19 cellular contexts compared by ENCODE assay signal in the genomic region with DNA sequence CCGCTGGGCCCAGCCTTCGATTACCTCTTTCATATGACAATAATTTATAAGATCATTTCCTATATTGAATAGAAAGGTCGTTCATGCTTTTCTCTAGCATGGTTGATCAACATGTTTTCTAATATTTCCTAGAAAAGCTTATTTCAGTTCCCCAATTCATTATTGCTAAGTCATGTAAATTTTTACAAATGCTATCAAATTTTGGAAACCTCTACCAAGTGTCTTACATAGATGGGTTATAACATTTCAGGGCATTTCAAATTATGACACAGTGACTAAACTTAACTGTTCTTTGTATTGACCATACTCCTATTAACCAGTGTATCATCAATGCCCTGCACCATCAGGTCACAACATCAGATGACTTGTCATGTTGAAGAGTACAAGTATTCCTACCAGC.
DNase-seq lines count a peak whose midpoint lies in the region; ATAC-seq, FAIRE-seq and TF ChIP-seq lines count a peak whose summit lies in the region.
"Had no signal": no experiment of that assay in that cellular context is flagged by ENCODE, and none has a peak within 500 bp of the region (broad histone marks: within the 10 kb centered on the region; RNA-seq: fewer than 3 reads in every experiment).

No MANE protein-coding gene starts in this region.

- no peaks in the 10 kb centered on the region for H3K27me3 Mint-ChIP-seq in stimulated activated naive CD8-positive, alpha-beta T cell treated with anti-CD3 and anti-CD28 coated beads, Interleukin-15, Interleukin-2, amounts not matched to agents 100 ng/mL and 50 ng/mL, for 24 hours
- H3K27me3 Mint-ChIP-seq in activated CD8-positive, alpha-beta T cell treated with anti-CD3 and anti-CD28 coated beads, Interleukin-2, amount 10 ng/mL, durations not matched to agents 7 days and 5 days (ENCODE audit: low read depth): peaks cover 4% of the 10 kb centered on the region
- H3K27me3 Mint-ChIP-seq in WTC11 (ENCODE audit: low read depth): peaks cover 2% of the 10 kb centered on the region

- H3K36me3 ChIP-seq in uterus: no peaks in the 10 kb centered on the region
- H3K36me3 ChIP-seq: esophagus squamous epithelium, heart right ventricle, Peyer's patch, sigmoid colon had no signal

- DNase-seq in stimulated activated naive CD8-positive, alpha-beta T cell treated with anti-CD3 and anti-CD28 coated beads, Interleukin-15, Interleukin-2, amounts not matched to agents 100 U/mL and 50 U/mL, for 24 hours: no peak
- DNase-seq in activated CD8-positive, alpha-beta T cell treated with anti-CD3 and anti-CD28 coated beads, Interleukin-2, amount 10 ng/mL, durations not matched to agents 7 days and 5 days: no peak
- DNase-seq in WTC11 (ENCODE audit: low spot score) (no peak), H54 (ENCODE audit: insufficient read length, low spot score) (no peak), uterus (no peak)
- no peak for DNase-seq in NK-92 treated with Interleukin-12 subunit alpha and Interleukin-12 subunit beta, amount 100 ng/mL, for 24 hours (lab: John Stamatoyannopoulos, UW)
- DNase-seq: activated CD4-positive, CD25-positive, alpha-beta regulatory T cell treated with anti-CD3 and anti-CD28 coated beads, Interleukin-2, amount 50 U/mL, for 72 hours; body of pancreas; DMS53; esophagus squamous epithelium; heart right ventricle; NCI-H187 treated with DMSO at 0.1 percent for 48 hours; NCI-H524 treated with DMSO at 0.1 percent for 48 hours; Peyer's patch; sigmoid colon had no signal

- H3K27ac ChIP-seq in uterus: no peak overlapping the region
- H3K27ac ChIP-seq: body of pancreas, esophagus squamous epithelium, heart right ventricle, sigmoid colon had no signal

- H3K9me3 ChIP-seq in uterus: no peaks in the 10 kb centered on the region
- H3K9me3 ChIP-seq: body of pancreas had no signal

- peak overlapping the region; percentile 78 for H3K27ac Mint-ChIP-seq in stimulated activated naive CD8-positive, alpha-beta T cell treated with anti-CD3 and anti-CD28 coated beads, Interleukin-15, Interleukin-2, amounts not matched to agents 100 ng/mL and 50 ng/mL, for 24 hours
- H3K27ac Mint-ChIP-seq in activated CD8-positive, alpha-beta T cell treated with anti-CD3 and anti-CD28 coated beads, Interleukin-2, amount 10 ng/mL, durations not matched to agents 7 days and 5 days: peak overlapping the region; percentile 84
- no peak overlapping the region for H3K27ac Mint-ChIP-seq in WTC11
- H3K27ac Mint-ChIP-seq: mesothelial cell of epicardium had no signal

- TF ChIP-seq CTCF in WTC11 (IDR thresholded peaks at IDR 0.05): no peak
- no peak for TF ChIP-seq CTCF in uterus (IDR thresholded peaks at IDR 0.05)

- peaks cover 10% of the 10 kb centered on the region for H3K9me3 Mint-ChIP-seq in stimulated activated naive CD8-positive, alpha-beta T cell treated with anti-CD3 and anti-CD28 coated beads, Interleukin-15, Interleukin-2, amounts not matched to agents 100 ng/mL and 50 ng/mL, for 24 hours
- H3K9me3 Mint-ChIP-seq in activated CD8-positive, alpha-beta T cell treated with anti-CD3 and anti-CD28 coated beads, Interleukin-2, amount 10 ng/mL, durations not matched to agents 7 days and 5 days (ENCODE audit: insufficient read depth): peaks cover 12% of the 10 kb centered on the region
- peaks cover 44% of the 10 kb centered on the region for H3K9me3 Mint-ChIP-seq in WTC11

- CTCF ChIA-PET in activated CD8-positive, alpha-beta T cell treated with anti-CD3 and anti-CD28 coated beads, Interleukin-2, amount 10 ng/mL, durations not matched to agents 7 days and 5 days (lab: Charles Lee): interaction anchor here (0.7 to 1.9 kb wide), 8 partner anchors 90 to 319 kb away, joined by 3 to 12 read pairs (median 4); a partner anchor contains a TSS
- CTCF ChIA-PET in WTC11 (lab: Charles Lee): no interaction called here

- peaks cover 54% of the 10 kb centered on the region for H3K4me1 Mint-ChIP-seq in stimulated activated naive CD8-positive, alpha-beta T cell treated with anti-CD3 and anti-CD28 coated beads, Interleukin-15, Interleukin-2, amounts not matched to agents 100 ng/mL and 50 ng/mL, for 24 hours (ENCODE audit: low read depth)
- peaks cover 48% of the 10 kb centered on the region for H3K4me1 Mint-ChIP-seq in activated CD8-positive, alpha-beta T cell treated with anti-CD3 and anti-CD28 coated beads, Interleukin-2, amount 10 ng/mL, durations not matched to agents 7 days and 5 days (ENCODE audit: low read depth)
- H3K4me1 Mint-ChIP-seq in WTC11: peaks cover 9% of the 10 kb centered on the region
- H3K4me1 Mint-ChIP-seq: mesothelial cell of epicardium had no signal

- no peak overlapping the region for H3K4me3 ChIP-seq in uterus
- H3K4me3 ChIP-seq: body of pancreas, esophagus squamous epithelium, heart right ventricle, Peyer's patch, sigmoid colon had no signal

- TF ChIP-seq POLR2A in H54 (IDR thresholded peaks at IDR 0.05; ENCODE audit: low read depth, low read length) (no peak), uterus (IDR thresholded peaks at IDR 0.05) (no peak)

- POLR2A ChIA-PET in activated CD8-positive, alpha-beta T cell treated with anti-CD3 and anti-CD28 coated beads, Interleukin-2, amount 10 ng/mL, durations not matched to agents 7 days and 5 days (lab: Charles Lee): interaction anchor here (0.6 to 1.6 kb wide), 4 partner anchors 36 to 1865 kb away, joined by 4 read pairs; no protein-coding TSS in a partner anchor
- POLR2A ChIA-PET in WTC11 (lab: Charles Lee): interaction anchor here (0.6 kb wide), 1 partner anchor 156 kb away, joined by 3 read pairs; no protein-coding TSS in a partner anchor

- FAIRE-seq in H54 (lab: Jason Lieb, UNC): no peak
- FAIRE-seq: urothelium cell line had no signal

- H3K27me3 ChIP-seq in uterus: no peaks in the 10 kb centered on the region
- H3K27me3 ChIP-seq: body of pancreas, esophagus squamous epithelium, Peyer's patch, sigmoid colon had no signal

- H3K4me1 ChIP-seq in uterus: no peaks in the 10 kb centered on the region
- H3K4me1 ChIP-seq: body of pancreas, esophagus squamous epithelium had no signal

- H3K4me3 Mint-ChIP-seq in stimulated activated naive CD8-positive, alpha-beta T cell treated with anti-CD3 and anti-CD28 coated beads, Interleukin-15, Interleukin-2, amounts not matched to agents 100 ng/mL and 50 ng/mL, for 24 hours: peak overlapping the region; percentile 68
- peak overlapping the region; percentile 59 for H3K4me3 Mint-ChIP-seq in activated CD8-positive, alpha-beta T cell treated with anti-CD3 and anti-CD28 coated beads, Interleukin-2, amount 10 ng/mL, durations not matched to agents 7 days and 5 days
- H3K4me3 Mint-ChIP-seq in WTC11: no peak overlapping the region
- H3K4me3 Mint-ChIP-seq: mesothelial cell of epicardium had no signal

- intact Hi-C loops in uterus (cut with DNase I; ENCODE audit: low total_unique reads): no loop called here

- ATAC-seq in stimulated activated naive CD8-positive, alpha-beta T cell treated with anti-CD3 and anti-CD28 coated beads, Interleukin-15, Interleukin-2, amounts not matched to agents 100 U/mL and 50 U/mL, for 24 hours: no peak
- peak; percentile 13 for ATAC-seq in HG02642 (IDR thresholded peaks at IDR 0.05; ENCODE audit: poor library complexity, unreplicated experiment)
- peak; percentile 37 for ATAC-seq in activated CD8-positive, alpha-beta T cell treated with anti-CD3 and anti-CD28 coated beads, Interleukin-2, amount 10 ng/mL, durations not matched to agents 7 days and 5 days
- no peak for ATAC-seq in WTC11
- ATAC-seq: body of pancreas, heart right ventricle had no signal

- peaks cover 4% of the 10 kb centered on the region for H3K36me3 Mint-ChIP-seq in stimulated activated naive CD8-positive, alpha-beta T cell treated with anti-CD3 and anti-CD28 coated beads, Interleukin-15, Interleukin-2, amounts not matched to agents 100 ng/mL and 50 ng/mL, for 24 hours (ENCODE audit: low read depth)
- peaks cover 23% of the 10 kb centered on the region for H3K36me3 Mint-ChIP-seq in activated CD8-positive, alpha-beta T cell treated with anti-CD3 and anti-CD28 coated beads, Interleukin-2, amount 10 ng/mL, durations not matched to agents 7 days and 5 days (ENCODE audit: low read depth)
- peaks cover 43% of the 10 kb centered on the region for H3K36me3 Mint-ChIP-seq in WTC11

TF ChIP-seq in WTC11, 78 proteins besides CTCF, POLR2A, EP300 and RAD21 (continues in another document):
- TF ChIP-seq SOX15 (CRISPR knock-in tag; IDR thresholded peaks at IDR 0.05) (no peak), HMGA2 (CRISPR knock-in tag; IDR thresholded peaks at IDR 0.05) (no peak), NR1H2 (CRISPR knock-in tag; IDR thresholded peaks at IDR 0.05) (no peak), ETV6 (CRISPR knock-in tag; IDR thresholded peaks at IDR 0.05) (no peak), ZNF219 (CRISPR knock-in tag; IDR thresholded peaks at IDR 0.05; ENCODE audit: borderline replicate concordance) (no peak)
- TF ChIP-seq, protein P1, sequence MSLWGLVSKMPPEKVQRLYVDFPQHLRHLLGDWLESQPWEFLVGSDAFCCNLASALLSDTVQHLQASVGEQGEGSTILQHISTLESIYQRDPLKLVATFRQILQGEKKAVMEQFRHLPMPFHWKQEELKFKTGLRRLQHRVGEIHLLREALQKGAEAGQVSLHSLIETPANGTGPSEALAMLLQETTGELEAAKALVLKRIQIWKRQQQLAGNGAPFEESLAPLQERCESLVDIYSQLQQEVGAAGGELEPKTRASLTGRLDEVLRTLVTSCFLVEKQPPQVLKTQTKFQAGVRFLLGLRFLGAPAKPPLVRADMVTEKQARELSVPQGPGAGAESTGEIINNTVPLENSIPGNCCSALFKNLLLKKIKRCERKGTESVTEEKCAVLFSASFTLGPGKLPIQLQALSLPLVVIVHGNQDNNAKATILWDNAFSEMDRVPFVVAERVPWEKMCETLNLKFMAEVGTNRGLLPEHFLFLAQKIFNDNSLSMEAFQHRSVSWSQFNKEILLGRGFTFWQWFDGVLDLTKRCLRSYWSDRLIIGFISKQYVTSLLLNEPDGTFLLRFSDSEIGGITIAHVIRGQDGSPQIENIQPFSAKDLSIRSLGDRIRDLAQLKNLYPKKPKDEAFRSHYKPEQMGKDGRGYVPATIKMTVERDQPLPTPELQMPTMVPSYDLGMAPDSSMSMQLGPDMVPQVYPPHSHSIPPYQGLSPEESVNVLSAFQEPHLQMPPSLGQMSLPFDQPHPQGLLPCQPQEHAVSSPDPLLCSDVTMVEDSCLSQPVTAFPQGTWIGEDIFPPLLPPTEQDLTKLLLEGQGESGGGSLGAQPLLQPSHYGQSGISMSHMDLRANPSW (CRISPR knock-in tag; conservative IDR thresholded peaks at IDR 0.05; ENCODE audit: low read depth): no peak
- TF ChIP-seq, protein P2, sequence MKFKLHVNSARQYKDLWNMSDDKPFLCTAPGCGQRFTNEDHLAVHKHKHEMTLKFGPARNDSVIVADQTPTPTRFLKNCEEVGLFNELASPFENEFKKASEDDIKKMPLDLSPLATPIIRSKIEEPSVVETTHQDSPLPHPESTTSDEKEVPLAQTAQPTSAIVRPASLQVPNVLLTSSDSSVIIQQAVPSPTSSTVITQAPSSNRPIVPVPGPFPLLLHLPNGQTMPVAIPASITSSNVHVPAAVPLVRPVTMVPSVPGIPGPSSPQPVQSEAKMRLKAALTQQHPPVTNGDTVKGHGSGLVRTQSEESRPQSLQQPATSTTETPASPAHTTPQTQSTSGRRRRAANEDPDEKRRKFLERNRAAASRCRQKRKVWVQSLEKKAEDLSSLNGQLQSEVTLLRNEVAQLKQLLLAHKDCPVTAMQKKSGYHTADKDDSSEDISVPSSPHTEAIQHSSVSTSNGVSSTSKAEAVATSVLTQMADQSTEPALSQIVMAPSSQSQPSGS (CRISPR knock-in tag; IDR thresholded peaks at IDR 0.05; ENCODE audit: borderline replicate concordance, low read depth): no peak

Comparison
In these comparisons a context has a peak if more than half of its experiments do, and no peak if none do; other contexts are left out.
1. ATAC-seq: peak in HG02642 (single experiment) and activated CD8-positive, alpha-beta T cell treated with anti-CD3 and anti-CD28 coated beads, Interleukin-2, amount 10 ng/mL, durations not matched to agents 7 days and 5 days (single experiment); none in stimulated activated naive CD8-positive, alpha-beta T cell treated with anti-CD3 and anti-CD28 coated beads, Interleukin-15, Interleukin-2, amounts not matched to agents 100 U/mL and 50 U/mL, for 24 hours (single experiment) and WTC11 (single experiment).